ENCODE assay signal across 19 cellular contexts in genomic region chr2:216944733-216945132, GRCh38.
"Had no signal": no experiment of that assay in that cellular context is flagged by ENCODE, and none has a peak within 500 bp of the region (broad histone marks: within the 10 kb centered on the region; RNA-seq: fewer than 3 reads in every experiment).

No MANE protein-coding gene starts in this region.

- H3K4me1 ChIP-seq: colonic mucosa, foreskin keratinocyte, gastroesophageal sphincter, left ventricle myocardium inferior, lower lobe of right lung had no signal

- ATAC-seq: effector memory CD8-positive, alpha-beta T cell; esophagus mucosa; foreskin keratinocyte; gastroesophageal sphincter; left colon; left lobe of liver; lower lobe of right lung; naive thymus-derived CD4-positive, alpha-beta T cell had no signal

- H3K27me3 ChIP-seq: colonic mucosa, gastroesophageal sphincter, heart left ventricle had no signal

- H3K9me3 ChIP-seq: colonic mucosa, gastroesophageal sphincter, heart left ventricle, left ventricle myocardium inferior, lower lobe of right lung had no signal

- H3K4me3 ChIP-seq: colonic mucosa, gastroesophageal sphincter, heart left ventricle, left ventricle myocardium inferior, lower lobe of right lung had no signal

- H3K36me3 ChIP-seq: colonic mucosa, gastroesophageal sphincter, heart left ventricle, left ventricle myocardium inferior, lower lobe of right lung had no signal

- DNase-seq: colonic mucosa; cortex of kidney; effector CD8-positive, alpha-beta T cell; effector memory CD8-positive, alpha-beta T cell; endodermal cell; erythroblast; foreskin keratinocyte; heart left ventricle; hippocampal formation; left colon; left ventricle myocardium inferior; lower lobe of right lung; mesendoderm; midbrain; naive thymus-derived CD4-positive, alpha-beta T cell had no signal

- H3K27ac ChIP-seq: colonic mucosa, epithelial cell of prostate, foreskin keratinocyte, gastroesophageal sphincter, heart left ventricle, left ventricle myocardium inferior, lower lobe of right lung had no signal
